ENCODE assay signal across 18 cellular contexts in the genomic region with DNA sequence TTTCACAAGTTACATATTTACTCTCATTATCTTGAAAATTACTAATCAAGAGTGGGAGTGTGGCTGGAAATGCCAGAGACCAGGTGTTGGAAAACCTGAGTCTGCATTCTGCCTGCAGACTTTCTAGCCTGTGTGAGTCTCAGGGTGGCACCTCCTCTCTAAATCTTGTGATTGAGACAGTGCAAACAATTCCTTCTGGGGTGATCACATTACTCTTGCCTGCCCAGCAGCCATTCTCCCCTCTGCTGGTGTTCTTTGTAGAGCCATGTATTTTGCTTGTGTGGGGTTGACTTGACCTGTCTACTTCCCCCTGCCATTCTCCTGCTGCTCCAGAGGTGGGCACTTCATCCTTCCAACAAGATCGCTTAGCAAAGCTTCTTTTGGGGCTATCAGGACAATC.
DNase-seq lines count a peak whose midpoint lies in the region; ATAC-seq, FAIRE-seq and TF ChIP-seq lines count a peak whose summit lies in the region.
"Had no signal": no experiment of that assay in that cellular context is flagged by ENCODE, and none has a peak within 500 bp of the region (broad histone marks: within the 10 kb centered on the region; RNA-seq: fewer than 3 reads in every experiment).

No MANE protein-coding gene starts in this region.

- H2BK15ac ChIP-seq in mesendoderm (replicated peaks; ENCODE audit: low read depth), result no peak overlapping the region

- no peak overlapping the region for H2BK5ac ChIP-seq in mesendoderm (ENCODE audit: low read length)

- H3K27ac Mint-ChIP-seq in GM23338, result peak overlapping the region; percentile 39
- no peak overlapping the region for H3K27ac Mint-ChIP-seq in effector memory CD8-positive, alpha-beta T cell
- H3K27ac Mint-ChIP-seq: activated naive CD4-positive, alpha-beta T cell treated with anti-CD3 and anti-CD28 coated beads, Interleukin-2, amount 50 U/mL, for 72 hours; B cell; memory B cell; stimulated activated naive B cell treated with anti-CD40 and anti-IgM and Interleukin-4, amounts not matched to agents 10 μg/mL and 1 μg/mL and 100 μg/mL, for 72 hours had no signal

- no peak overlapping the region for H3K56ac ChIP-seq in mesendoderm (ENCODE audit: low read length)

- no peaks in the 10 kb centered on the region for H3K9me3 ChIP-seq in GM12878 (replicated peaks; ENCODE audit: control insufficient read depth, insufficient read depth, low read length)

- H3K4me3 Mint-ChIP-seq in GM23338, result no peak overlapping the region
- no peak overlapping the region for H3K4me3 Mint-ChIP-seq in effector memory CD8-positive, alpha-beta T cell
- H3K4me3 Mint-ChIP-seq: B cell; memory B cell; stimulated activated naive B cell treated with anti-CD40 and anti-IgM and Interleukin-4, amounts not matched to agents 10 μg/mL and 1 μg/mL and 100 μg/mL, for 72 hours had no signal

- H3K23ac ChIP-seq in mesendoderm (ENCODE audit: low read length), result no peak overlapping the region

- TF ChIP-seq EP300 in GM12878 (IDR thresholded peaks at IDR 0.05; ENCODE audit: borderline replicate concordance in 1 of 2, control insufficient read depth in 1 of 2, low read depth in 2 of 2, low read length in 2 of 2), result no peak

- no peak for TF ChIP-seq RAD21 in GM12878 (IDR thresholded peaks at IDR 0.05; ENCODE audit: insufficient read depth, low read depth, low read length)

- H2BK120ac ChIP-seq in mesendoderm (ENCODE audit: low read depth, low read length), result no peak overlapping the region

- H3K4me2 ChIP-seq in GM23338 (no peak overlapping the region), GM12878 (ENCODE audit: control insufficient read depth, insufficient read depth) (no peak overlapping the region), mesendoderm (ENCODE audit: low read length) (no peak overlapping the region)

- TF ChIP-seq CTCF in GM23338 (conservative IDR thresholded peaks at IDR 0.05; ENCODE audit: low read depth in 2 of 2), result no peak; a peak in 1 of 4 replicates
- no peak for TF ChIP-seq CTCF in GM12878 (IDR thresholded peaks at IDR 0.05 in 2 of 3, conservative IDR thresholded peaks at IDR 0.05 in 1 of 3; ENCODE audit: control insufficient read depth in 2 of 3, extremely low read depth in 1 of 3, insufficient read depth in 1 of 3, low read depth in 3 of 3, low read length in 3 of 3)

- H4K5ac ChIP-seq in mesendoderm (ENCODE audit: low read length), result no peak overlapping the region

- no peak overlapping the region for H2AK5ac ChIP-seq in mesendoderm (ENCODE audit: low read length)

- H3K79me2 ChIP-seq in ACC112 (ENCODE audit: control insufficient read depth, insufficient read depth, low read length, unreplicated experiment), result no peaks in the 10 kb centered on the region
- H3K79me2 ChIP-seq in GM23338 (replicated peaks; ENCODE audit: insufficient read depth), result no peaks in the 10 kb centered on the region
- no peaks in the 10 kb centered on the region for H3K79me2 ChIP-seq in GM12878 (ENCODE audit: control insufficient read depth, insufficient read depth, low read length)
- H3K79me2 ChIP-seq in mesendoderm (ENCODE audit: control insufficient read depth, insufficient read depth, low read length), result no peaks in the 10 kb centered on the region

- H4K8ac ChIP-seq in mesendoderm (ENCODE audit: low read depth, low read length), result no peak overlapping the region

- H3K18ac ChIP-seq in mesendoderm (ENCODE audit: low read length), result no peak overlapping the region

- H3K79me1 ChIP-seq in mesendoderm (ENCODE audit: low read length), result no peaks in the 10 kb centered on the region

- H3F3A ChIP-seq in GM23338 (replicated peaks; ENCODE audit: low read depth), result no peaks in the 10 kb centered on the region

- CTCF ChIA-PET in GM12878 (lab: Yijun Ruan, JAX), result interaction anchor here (1.2 kb wide), 1 partner anchor 213 kb away, joined by 4 read pairs; no protein-coding TSS in a partner anchor

- H3K4me1 Mint-ChIP-seq in GM23338, result peaks cover 34% of the 10 kb centered on the region
- H3K4me1 Mint-ChIP-seq in effector memory CD8-positive, alpha-beta T cell (ENCODE audit: low read depth in 2 of 2), result no peaks in the 10 kb centered on the region
- H3K4me1 Mint-ChIP-seq: B cell; memory B cell; stimulated activated naive B cell treated with anti-CD40 and anti-IgM and Interleukin-4, amounts not matched to agents 10 μg/mL and 1 μg/mL and 100 μg/mL, for 72 hours had no signal

- SMC1A ChIA-PET in GM12878 (lab: Charles Lee; ENCODE audit: uncharacterized antibody, unreplicated experiment), result interaction anchor here (1.2 to 1.5 kb wide), 2 partner anchors 8 to 146 kb away, joined by 3 to 4 read pairs; no protein-coding TSS in a partner anchor

- no peak overlapping the region for H3K27ac ChIP-seq in ACC112 (ENCODE audit: low read depth, low read length)
- no peak overlapping the region for H3K27ac ChIP-seq in GM23338 (ENCODE audit: low read depth)
- no peak overlapping the region for H3K27ac ChIP-seq in GM12878 (ENCODE audit: control insufficient read depth, insufficient read depth)
- no peak overlapping the region for H3K27ac ChIP-seq in mesendoderm (ENCODE audit: low read depth, low read length)
- H3K27ac ChIP-seq: foreskin keratinocyte, GM23248 had no signal

- no peaks in the 10 kb centered on the region for H3K9me3 Mint-ChIP-seq in GM23338
- no peaks in the 10 kb centered on the region for H3K9me3 Mint-ChIP-seq in effector memory CD8-positive, alpha-beta T cell
- H3K9me3 Mint-ChIP-seq: activated naive CD4-positive, alpha-beta T cell treated with anti-CD3 and anti-CD28 coated beads, Interleukin-2, amount 50 U/mL, for 72 hours had no signal

- H3K9ac ChIP-seq in GM12878 (ENCODE audit: control insufficient read depth, insufficient read depth, low read length), result no peak overlapping the region
- no peak overlapping the region for H3K9ac ChIP-seq in mesendoderm (ENCODE audit: low read length)
- H3K9ac ChIP-seq: GM23248 had no signal

- no peaks in the 10 kb centered on the region for H3K4me1 ChIP-seq in ACC112 (ENCODE audit: control insufficient read depth, insufficient read depth, low read length, unreplicated experiment)
- H3K4me1 ChIP-seq in GM23338 (ENCODE audit: insufficient read depth), result peaks cover 22% of the 10 kb centered on the region
- H3K4me1 ChIP-seq in GM12878 (ENCODE audit: control insufficient read depth, insufficient read depth, low read length), result no peaks in the 10 kb centered on the region
- H3K4me1 ChIP-seq in mesendoderm (ENCODE audit: control insufficient read depth, low read depth, low read length), result peaks cover 4% of the 10 kb centered on the region

- TF ChIP-seq POLR2A in GM12878 (IDR thresholded peaks at IDR 0.05; ENCODE audit: low read depth, low read length), result no peak

- peak; percentile 21 for DNase-seq in GM23338 (ENCODE audit: low spot score)
- DNase-seq in GM12878 (ENCODE audit: low read depth, low spot score), result no peak
- DNase-seq in mesendoderm, result peak; percentile 52
- DNase-seq in NCI-H2196 treated with DMSO at 0.1 percent for 48 hours (lab: John Stamatoyannopoulos, UW; ENCODE audit: unreplicated experiment), result no peak
- no peak for DNase-seq in DMS79 (lab: John Stamatoyannopoulos, UW)
- no peak for DNase-seq in effector memory CD8-positive, alpha-beta T cell
- DNase-seq: activated T-cell treated with anti-CD3 and anti-CD28 coated beads for 4 hours; foreskin keratinocyte; GM23248; NCI-H446 treated with DMSO at 0.1 percent for 48 hours; stimulated activated naive B cell treated with anti-CD40 and anti-IgM and Interleukin-4, amounts not matched to agents 10 μg/mL and 1 μg/mL and 100 μg/mL, for 72 hours; SW 1271 had no signal

- ATAC-seq in GM23338 (peak; percentile 81), GM12878 (peak; percentile 44), GM19397 (IDR thresholded peaks at IDR 0.05; ENCODE audit: unreplicated experiment) (no peak)
- ATAC-seq in effector memory CD8-positive, alpha-beta T cell (replicated peaks), result no peak
- ATAC-seq: foreskin keratinocyte; stimulated activated naive B cell treated with anti-CD40 and anti-IgM and Interleukin-4, amounts not matched to agents 10 μg/mL and 1 μg/mL and 100 μg/mL, for 72 hours had no signal

- peaks cover 6% of the 10 kb centered on the region; the same call in 2 of the 3 replicates for H3K36me3 Mint-ChIP-seq in GM23338 (ENCODE audit: low read depth)
- H3K36me3 Mint-ChIP-seq in effector memory CD8-positive, alpha-beta T cell (ENCODE audit: insufficient read depth), result no peaks in the 10 kb centered on the region
- H3K36me3 Mint-ChIP-seq: activated naive CD4-positive, alpha-beta T cell treated with anti-CD3 and anti-CD28 coated beads, Interleukin-2, amount 50 U/mL, for 72 hours; memory B cell had no signal

- H3K9me2 ChIP-seq in GM23338 (ENCODE audit: insufficient read depth), result no peaks in the 10 kb centered on the region

- H3K27me3 Mint-ChIP-seq in GM23338 (ENCODE audit: insufficient read depth, low read depth, poor library complexity), result no peaks in the 10 kb centered on the region
- H3K27me3 Mint-ChIP-seq in effector memory CD8-positive, alpha-beta T cell, result peaks cover 15 to 22% of the 10 kb centered on the region in 2 donors
- H3K27me3 Mint-ChIP-seq: B cell; memory B cell; stimulated activated naive B cell treated with anti-CD40 and anti-IgM and Interleukin-4, amounts not matched to agents 10 μg/mL and 1 μg/mL and 100 μg/mL, for 72 hours had no signal

- in situ Hi-C loops in GM12878 (cut with MboI), result no loop called here

- H3K4me3 ChIP-seq in ACC112 (ENCODE audit: low read depth, low read length), result no peak overlapping the region
- H3K4me3 ChIP-seq in GM23338, result no peak overlapping the region
- H3K4me3 ChIP-seq in GM12878, result no peak overlapping the region
- no peak overlapping the region for H3K4me3 ChIP-seq in mesendoderm (ENCODE audit: low read length)
- H3K4me3 ChIP-seq: GM23248 had no signal

- no peaks in the 10 kb centered on the region for H3K27me3 ChIP-seq in ACC112 (ENCODE audit: insufficient read depth, low read length)
- no peaks in the 10 kb centered on the region for H3K27me3 ChIP-seq in GM23338 (ENCODE audit: insufficient read depth)
- no peaks in the 10 kb centered on the region for H3K27me3 ChIP-seq in GM12878 (replicated peaks in 1 of 2; ENCODE audit: control insufficient read depth in 2 of 2, insufficient read depth in 2 of 2, low read length in 1 of 2)
- no peaks in the 10 kb centered on the region for H3K27me3 ChIP-seq in mesendoderm (ENCODE audit: insufficient read depth, low read length, poor library complexity)
- H3K27me3 ChIP-seq: foreskin keratinocyte had no signal

- no peak overlapping the region for H3K4ac ChIP-seq in mesendoderm (ENCODE audit: low read depth, low read length)

- RAD21 ChIA-PET in GM12878 (lab: Charles Lee; ENCODE audit: unreplicated experiment), result interaction anchor here (1.1 to 1.9 kb wide), 2 partner anchors 144 to 153 kb away, joined by 3 to 4 read pairs; no protein-coding TSS in a partner anchor

- BruUV-seq in GM12878 (replicated peaks; lab: Mats Ljungman, UMichigan), result no TSS peak

- H2AFZ ChIP-seq in ACC112 (ENCODE audit: low read length, unreplicated experiment) (peak overlapping the region; percentile 48), GM23338 (no peak overlapping the region), GM12878 (ENCODE audit: control insufficient read depth, low read depth, low read length) (no peak overlapping the region)
- H2AFZ ChIP-seq: GM23248 had no signal

- H4K20me1 ChIP-seq in GM23338 (replicated peaks; ENCODE audit: insufficient read depth), result no peaks in the 10 kb centered on the region
- no peaks in the 10 kb centered on the region for H4K20me1 ChIP-seq in GM12878 (ENCODE audit: control insufficient read depth, insufficient read depth)

- no peaks in the 10 kb centered on the region for H3K36me3 ChIP-seq in ACC112 (ENCODE audit: insufficient read depth, low read length)
- no peaks in the 10 kb centered on the region for H3K36me3 ChIP-seq in GM23338 (ENCODE audit: insufficient read depth)
- H3K36me3 ChIP-seq in GM12878 (ENCODE audit: control insufficient read depth in 2 of 2, insufficient read depth in 2 of 2, low read length in 1 of 2), result no peaks in the 10 kb centered on the region
- H3K36me3 ChIP-seq in mesendoderm (ENCODE audit: control insufficient read depth, insufficient read depth, low read length), result no peaks in the 10 kb centered on the region

- FAIRE-seq in GM12878 (lab: Jason Lieb, UNC), result no peak
- FAIRE-seq: endometrium had no signal

- 46% methylated on average over 1 of the region's 1 CpG for WGBS in GM12878 (ENCODE audit: insufficient coverage, insufficient replicate concordance, low lambda C conversion rate, missing lambda C conversion rate)
- no CpG with 5 or more reads among the region's 1 CpG for WGBS in mesendoderm (ENCODE audit: extremely low coverage, insufficient coverage, low lambda C conversion rate)

- POLR2A ChIA-PET in GM12878 (lab: Charles Lee), result no interaction called here

- intact Hi-C loops in GM12878 (cut with micrococcal nuclease; ENCODE audit: unreplicated experiment), result no loop called here

Comparison
In these comparisons a context has a peak if more than half of its experiments do, and no peak if none do; other contexts are left out.
1. ATAC-seq: peak in GM23338 (single experiment) and GM12878 (single experiment); none in GM19397 (single experiment) and effector memory CD8-positive, alpha-beta T cell (single experiment).
2. DNase-seq: peak in GM23338 (single experiment) and mesendoderm (single experiment); none in GM12878 (single experiment), NCI-H2196 treated with DMSO at 0.1 percent for 48 hours (single experiment), DMS79 (single experiment) and effector memory CD8-positive, alpha-beta T cell (0 of 3).